In genomic region chr15:69504352-69505040, GRCh38 we compare ENCODE assay signal across 13 cellular contexts. TPM values are rescaled to one million over a fixed set of nuclear protein-coding genes. Genes with fewer than 3 reads are reported as not detected.
DNase-seq lines count a peak whose midpoint lies in the region; ATAC-seq and TF ChIP-seq lines count a peak whose summit lies in the region.
"Had no signal": no experiment of that assay in that cellular context is flagged by ENCODE, and none has a peak within 500 bp of the region (broad histone marks: within the 10 kb centered on the region; RNA-seq: fewer than 3 reads in every experiment).

No MANE protein-coding gene starts in this region.

- no peaks in the 10 kb centered on the region for H3K9me3 ChIP-seq in SJCRH30 (replicated peaks)
- H3K9me3 ChIP-seq: BLaER1 had no signal

- H3K4me1 Mint-ChIP-seq in glutamatergic neuron (ENCODE audit: low read depth, unreplicated experiment), result peaks cover 17% of the 10 kb centered on the region

- H3K27me3 ChIP-seq in SJCRH30, result no peaks in the 10 kb centered on the region
- H3K27me3 ChIP-seq: BLaER1 had no signal

- TF ChIP-seq CTCF in glutamatergic neuron (IDR thresholded peaks at IDR 0.05; ENCODE audit: partially characterized antibody, unreplicated experiment), result no peak

- no peak overlapping the region for H3K4me3 ChIP-seq in SJCRH30
- H3K4me3 ChIP-seq: BLaER1 had no signal

- peak overlapping the region; percentile 1 for H3K27ac Mint-ChIP-seq in glutamatergic neuron (ENCODE audit: unreplicated experiment)

- H3K36me3 ChIP-seq in SJCRH30, result no peaks in the 10 kb centered on the region
- H3K36me3 ChIP-seq: BLaER1 had no signal

- H3K27me3 Mint-ChIP-seq in glutamatergic neuron (ENCODE audit: unreplicated experiment), result peaks cover 5% of the 10 kb centered on the region

- H3K4me3 Mint-ChIP-seq in glutamatergic neuron (ENCODE audit: unreplicated experiment), result peak overlapping the region; percentile 62

- H3K9me3 Mint-ChIP-seq in glutamatergic neuron (ENCODE audit: unreplicated experiment), result peaks cover 8% of the 10 kb centered on the region

- H3K36me3 Mint-ChIP-seq in glutamatergic neuron (ENCODE audit: unreplicated experiment), result peaks cover under 1% of the 10 kb centered on the region

- ATAC-seq in GM18873 (IDR thresholded peaks at IDR 0.05; ENCODE audit: low FRiP score, unreplicated experiment), result no peak

- H3K27ac ChIP-seq in SJCRH30, result peak overlapping the region; percentile 30
- H3K27ac ChIP-seq: BLaER1 had no signal

- peaks cover 32% of the 10 kb centered on the region for H3K4me1 ChIP-seq in SJCRH30
- H3K4me1 ChIP-seq: BLaER1 had no signal

- peak; percentile 17 for DNase-seq in HT1080 (ENCODE audit: low read depth)
- peak; percentile 69 to 79 for DNase-seq in SJCRH30
- DNase-seq in glutamatergic neuron, result no peak
- DNase-seq in superior temporal gyrus (ENCODE audit: extremely low spot score), result peak; percentile 29
- DNase-seq in AML-193 (lab: John Stamatoyannopoulos, UW), result no peak
- DNase-seq in Kasumi-1 (lab: John Stamatoyannopoulos, UW), result no peak
- DNase-seq: NCI-H1048, NCI-H2107, NCI-H345, NCI-H69, Right ventricle myocardium superior had no signal

RNA-seq across cellular contexts. Expression of gene RPLP1, which starts 51.9 kb away (rescaled TPM):
- 603 and 752 TPM in 2 replicates for total RNA-seq in HT1080 (2014; rRNA removed; shearing (Covaris generic))
- 1,158 and 2,089 TPM in 2 replicates for polyA plus RNA-seq in HT1080 (2015; cell fraction: cytosol; rRNA removed)
- polyA plus RNA-seq in HT1080 (2015; cell fraction: nucleus; rRNA removed), result 325 and 413 TPM in 2 replicates
- 761 and 909 TPM in 2 replicates for total RNA-seq in SJCRH30 (2014; rRNA removed; shearing (Covaris generic))
- total RNA-seq in glutamatergic neuron (ENCODE audit: unreplicated experiment), result 572 TPM

Comparison
In these comparisons a context has a peak if more than half of its experiments do, and no peak if none do; other contexts are left out.
1. DNase-seq: peak in HT1080 (single experiment), SJCRH30 (2 of 2) and superior temporal gyrus (single experiment); none in glutamatergic neuron (single experiment), AML-193 (0 of 2) and Kasumi-1 (0 of 2).